ENCODE assay signal across 18 cellular contexts in genomic region chr20:52484438-52484837, GRCh38.
DNase-seq lines count a peak whose midpoint lies in the region; ATAC-seq and TF ChIP-seq lines count a peak whose summit lies in the region.
"Had no signal": no experiment of that assay in that cellular context is flagged by ENCODE, and none has a peak within 500 bp of the region (broad histone marks: within the 10 kb centered on the region; RNA-seq: fewer than 3 reads in every experiment).

No MANE protein-coding gene starts in this region.

- H4K8ac ChIP-seq in IMR-90 (ENCODE audit: low read depth in 2 of 2, low read length in 2 of 2): peak overlapping the region in 1 of 2 experiments; percentile 51; a peak in 2 of 4 replicates

- no peak overlapping the region for H3K14ac ChIP-seq in IMR-90 (replicated peaks; ENCODE audit: low read depth, low read length)

- 0 out of 2 replicates have a peak overlapping the region, but pooled peaks have one; percentile 5 for H3K56ac ChIP-seq in IMR-90 (ENCODE audit: extremely low read depth, insufficient read depth, low read length)

- H3K23ac ChIP-seq in IMR-90 (ENCODE audit: low read depth, low read length): no peak overlapping the region

- no peaks in the 10 kb centered on the region for H3K36me3 ChIP-seq in BJ (ENCODE audit: control insufficient read depth, insufficient read depth, low read length)
- H3K36me3 ChIP-seq in IMR-90 (ENCODE audit: control insufficient read depth, insufficient read depth, low read length): no peaks in the 10 kb centered on the region
- H3K36me3 ChIP-seq in neural cell (ENCODE audit: insufficient read depth, low read length): no peaks in the 10 kb centered on the region
- no peaks in the 10 kb centered on the region for H3K36me3 ChIP-seq in GM23338 (ENCODE audit: insufficient read depth)
- H3K36me3 ChIP-seq in PC-3 (ENCODE audit: low read depth, low read length): no peaks in the 10 kb centered on the region
- H3K36me3 ChIP-seq: BLaER1 treated with 17β-estradiol and CSF1 and Interleukin-3, amounts not matched to agents 10 nM and 100 nM; right atrium auricular region had no signal

- H3K27ac ChIP-seq in IMR-90 (ENCODE audit: insufficient read depth, low read length) (0 out of 2 replicates have a peak overlapping the region, but pooled peaks have one; percentile 13), neural cell (ENCODE audit: low read length) (peak overlapping the region; percentile 17), GM23338 (ENCODE audit: low read depth) (no peak overlapping the region), PC-3 (ENCODE audit: low read length) (no peak overlapping the region)
- H3K27ac ChIP-seq: BLaER1 treated with 17β-estradiol and CSF1 and Interleukin-3, amounts not matched to agents 10 nM and 100 nM; right atrium auricular region had no signal

- no peaks in the 10 kb centered on the region for H3K9me3 ChIP-seq in IMR-90 (ENCODE audit: control insufficient read depth, insufficient read depth, low read length)
- no peaks in the 10 kb centered on the region for H3K9me3 ChIP-seq in neural cell (ENCODE audit: low read length)
- 0 out of 2 replicates have a peak, but pooled peaks cover 4% of the 10 kb centered on the region for H3K9me3 ChIP-seq in PC-3 (ENCODE audit: low read length)
- H3K9me3 ChIP-seq: right atrium auricular region had no signal

- H2BK15ac ChIP-seq in IMR-90 (ENCODE audit: low read depth, low read length): no peak overlapping the region

- H3K18ac ChIP-seq in IMR-90 (ENCODE audit: low read depth, low read length): 0 out of 2 replicates have a peak overlapping the region, but pooled peaks have one; percentile 0

- H3K4me1 Mint-ChIP-seq in GM23338: no peaks in the 10 kb centered on the region
- no peaks in the 10 kb centered on the region for H3K4me1 Mint-ChIP-seq in activated T-helper 2 cell treated with anti-CD3 and anti-CD28 coated beads, Interferon-gamma antibody, Interleukin-2, Interleukin-4, amounts not matched to agents 10 μg/mL and 5 μg/mL and 100 μg/mL, durations not matched to agents 14 hours and 24 hours and 36 hours (ENCODE audit: low read depth)

- no peak overlapping the region for H2AK5ac ChIP-seq in IMR-90 (ENCODE audit: low read depth, low read length)

- H3K4me3 ChIP-seq in BJ (ENCODE audit: low read depth, low read length) (no peak overlapping the region), IMR-90 (ENCODE audit: insufficient read depth, low read depth, low read length) (no peak overlapping the region), choroid plexus epithelial cell (ENCODE audit: low read depth, low read length) (no peak overlapping the region), neural cell (ENCODE audit: low read length) (no peak overlapping the region), GM23338 (no peak overlapping the region), PC-3 (ENCODE audit: low read length) (no peak overlapping the region)
- H3K4me3 ChIP-seq: BLaER1 treated with 17β-estradiol and CSF1 and Interleukin-3, amounts not matched to agents 10 nM and 100 nM; right atrium auricular region had no signal

- H3K4me1 ChIP-seq in IMR-90 (ENCODE audit: control insufficient read depth, insufficient read depth, low read length): peaks cover 6% of the 10 kb centered on the region
- no peaks in the 10 kb centered on the region for H3K4me1 ChIP-seq in GM23338 (ENCODE audit: insufficient read depth)
- no peaks in the 10 kb centered on the region for H3K4me1 ChIP-seq in PC-3 (ENCODE audit: insufficient read depth, low read length)
- H3K4me1 ChIP-seq: right atrium auricular region had no signal

- H3K4ac ChIP-seq in IMR-90 (ENCODE audit: low read depth, low read length): peak overlapping the region; percentile 48; the same call in 1 of the 2 replicates

- no peak overlapping the region for H3K9ac ChIP-seq in IMR-90 (ENCODE audit: low read depth, low read length)
- no peak overlapping the region for H3K9ac ChIP-seq in neural cell (ENCODE audit: low read length)
- H3K9ac ChIP-seq in PC-3 (ENCODE audit: low read length): no peak overlapping the region
- H3K9ac ChIP-seq: BLaER1 treated with 17β-estradiol and CSF1 and Interleukin-3, amounts not matched to agents 10 nM and 100 nM had no signal

- no peaks in the 10 kb centered on the region for H3K36me3 Mint-ChIP-seq in GM23338 (ENCODE audit: low read depth)
- no peaks in the 10 kb centered on the region for H3K36me3 Mint-ChIP-seq in activated T-helper 2 cell treated with anti-CD3 and anti-CD28 coated beads, Interferon-gamma antibody, Interleukin-2, Interleukin-4, amounts not matched to agents 10 μg/mL and 5 μg/mL and 100 μg/mL, durations not matched to agents 14 hours and 24 hours and 36 hours (ENCODE audit: low read depth)

- CTCF ChIA-PET in BJ (lab: Yijun Ruan, JAX): interaction anchor here (1.0 kb wide), 1 partner anchor 10 kb away, joined by 3 read pairs; no protein-coding TSS in a partner anchor
- CTCF ChIA-PET in IMR-90 (lab: Yijun Ruan, JAX): no interaction called here
- CTCF ChIA-PET in PC-3 (lab: Charles Lee): no interaction called here

- H3K27me3 Mint-ChIP-seq in GM23338 (ENCODE audit: insufficient read depth, low read depth, poor library complexity): no peaks in the 10 kb centered on the region
- no peaks in the 10 kb centered on the region for H3K27me3 Mint-ChIP-seq in activated T-helper 2 cell treated with anti-CD3 and anti-CD28 coated beads, Interferon-gamma antibody, Interleukin-2, Interleukin-4, amounts not matched to agents 10 μg/mL and 5 μg/mL and 100 μg/mL, durations not matched to agents 14 hours and 24 hours and 36 hours (ENCODE audit: low read depth)

- no peak overlapping the region; the same call in 1 of the 2 replicates for H4K91ac ChIP-seq in IMR-90 (ENCODE audit: insufficient read depth, low read depth, low read length)

- peak overlapping the region; percentile 12; the same call in 1 of the 2 replicates for H3K4me2 ChIP-seq in IMR-90 (ENCODE audit: low read depth, low read length)
- no peak overlapping the region for H3K4me2 ChIP-seq in neural cell (ENCODE audit: low read length)
- H3K4me2 ChIP-seq in GM23338: no peak overlapping the region
- H3K4me2 ChIP-seq in PC-3 (ENCODE audit: low read length): no peak overlapping the region
- H3K4me2 ChIP-seq: BLaER1 treated with 17β-estradiol and CSF1 and Interleukin-3, amounts not matched to agents 10 nM and 100 nM had no signal

- H3F3A ChIP-seq in neural cell (ENCODE audit: insufficient read depth, low read length, poor library complexity, severe bottlenecking): no peaks in the 10 kb centered on the region
- no peaks in the 10 kb centered on the region for H3F3A ChIP-seq in GM23338 (replicated peaks; ENCODE audit: low read depth)
- no peaks in the 10 kb centered on the region for H3F3A ChIP-seq in PC-3 (ENCODE audit: low read length, unreplicated experiment)

- TF ChIP-seq RAD21 in IMR-90 (IDR thresholded peaks at IDR 0.05; ENCODE audit: low read length) (no peak), neural cell (conservative IDR thresholded peaks at IDR 0.05) (no peak)

- no peaks in the 10 kb centered on the region for H3K9me2 ChIP-seq in neural cell (ENCODE audit: insufficient read depth, low read length)
- H3K9me2 ChIP-seq in GM23338 (ENCODE audit: insufficient read depth): no peaks in the 10 kb centered on the region
- no peaks in the 10 kb centered on the region for H3K9me2 ChIP-seq in PC-3 (replicated peaks; ENCODE audit: low read length)

- TF ChIP-seq EP300 in neural cell (conservative IDR thresholded peaks at IDR 0.05; ENCODE audit: poor library complexity, severe bottlenecking): no peak

- dilution Hi-C loops in IMR-90 (cut with HindIII; ENCODE audit: low sequenced_read_pairs, unreplicated experiment): no loop called here

- TF ChIP-seq POLR2A in IMR-90 (IDR thresholded peaks at IDR 0.05; ENCODE audit: low read depth, low read length): no peak

- intact Hi-C loops in IMR-90 (cut with micrococcal nuclease): no loop called here
- intact Hi-C loops in activated T-helper 2 cell treated with anti-CD3 and anti-CD28 coated beads, Interferon-gamma antibody, Interleukin-2, Interleukin-4, amounts not matched to agents 10 μg/mL and 5 μg/mL and 100 μg/mL, durations not matched to agents 14 hours and 24 hours and 36 hours (cut with micrococcal nuclease): no loop called here
- intact Hi-C loops in PC-3 (cut with micrococcal nuclease): no loop called here

- in situ Hi-C loops in IMR-90 (cut with MboI; ENCODE audit: low sequenced_read_pairs): loop anchor here (25.0 kb wide), 1 partner anchor 1453 kb away; no protein-coding TSS in a partner anchor

- no CpG with 5 or more reads among the region's 2 CpGs for WGBS in IMR-90 (ENCODE audit: extremely low coverage in 2 of 2, insufficient read length in 1 of 2), 2 experiments

- peak overlapping the region; percentile 63; the same call in 1 of the 2 replicates for H2BK20ac ChIP-seq in IMR-90 (ENCODE audit: low read depth, low read length)

- H3K79me1 ChIP-seq in IMR-90 (ENCODE audit: low read depth in 1 of 2, low read length in 2 of 2): no peaks in the 10 kb centered on the region

- H2AK9ac ChIP-seq in IMR-90 (replicated peaks; ENCODE audit: low read depth, low read length, poor library complexity): no peak overlapping the region

- POLR2A ChIA-PET in BJ (lab: Charles Lee) (interaction anchor here (0.6 kb wide), 1 partner anchor 13 kb away, joined by 3 read pairs; no protein-coding TSS in a partner anchor), IMR-90 (lab: Charles Lee; ENCODE audit: unreplicated experiment) (no interaction called here), PC-3 (lab: Charles Lee; ENCODE audit: unreplicated experiment) (no interaction called here)

- ATAC-seq in IMR-90 (ENCODE audit: low read depth) (peak; percentile 90), GM23338 (no peak), PC-3 (no peak), GM19397 (IDR thresholded peaks at IDR 0.05; ENCODE audit: unreplicated experiment) (no peak)

- H3K27ac Mint-ChIP-seq in GM23338: no peak overlapping the region
- H3K27ac Mint-ChIP-seq in activated T-helper 2 cell treated with anti-CD3 and anti-CD28 coated beads, Interferon-gamma antibody, Interleukin-2, Interleukin-4, amounts not matched to agents 10 μg/mL and 5 μg/mL and 100 μg/mL, durations not matched to agents 14 hours and 24 hours and 36 hours: no peak overlapping the region
- H3K27ac Mint-ChIP-seq: T-helper 1 cell treated with Interleukin-12 subunit alpha and Interleukin-12 subunit beta and Interleukin-4 antibody, amounts not matched to agents 30 μg/mL and 1 μg/mL, for 36 hours had no signal

- H3K79me2 ChIP-seq in neural cell (replicated peaks; ENCODE audit: insufficient read depth, low read length) (no peaks in the 10 kb centered on the region), GM23338 (replicated peaks; ENCODE audit: insufficient read depth) (no peaks in the 10 kb centered on the region), PC-3 (ENCODE audit: low read length) (no peaks in the 10 kb centered on the region)

- H4K20me1 ChIP-seq in IMR-90 (ENCODE audit: insufficient read depth, low read length) (no peaks in the 10 kb centered on the region), neural cell (ENCODE audit: insufficient read depth) (no peaks in the 10 kb centered on the region), GM23338 (replicated peaks; ENCODE audit: insufficient read depth) (no peaks in the 10 kb centered on the region), PC-3 (ENCODE audit: low read length) (no peaks in the 10 kb centered on the region)
- H4K20me1 ChIP-seq: BLaER1 treated with 17β-estradiol and CSF1 and Interleukin-3, amounts not matched to agents 10 nM and 100 nM had no signal

- H3K9me3 Mint-ChIP-seq in GM23338: no peaks in the 10 kb centered on the region
- no peaks in the 10 kb centered on the region for H3K9me3 Mint-ChIP-seq in activated T-helper 2 cell treated with anti-CD3 and anti-CD28 coated beads, Interferon-gamma antibody, Interleukin-2, Interleukin-4, amounts not matched to agents 10 μg/mL and 5 μg/mL and 100 μg/mL, durations not matched to agents 14 hours and 24 hours and 36 hours
- H3K9me3 Mint-ChIP-seq: T-helper 1 cell treated with Interleukin-12 subunit alpha and Interleukin-12 subunit beta and Interleukin-4 antibody, amounts not matched to agents 30 μg/mL and 1 μg/mL, for 36 hours had no signal

- DNase-seq in BJ (ENCODE audit: low read depth) (peak; percentile 49), IMR-90 (peak; percentile 78), choroid plexus epithelial cell (ENCODE audit: low read depth) (peak; percentile 4), GM23338 (ENCODE audit: low spot score) (no peak), PC-3 (no peak)
- DNase-seq in activated T-helper 2 cell treated with anti-CD3 and anti-CD28 coated beads, Interferon-gamma antibody, Interleukin-2, Interleukin-4, amounts not matched to agents 10 μg/mL and 5 μg/mL and 100 μg/mL, durations not matched to agents 14 hours and 24 hours and 36 hours (ENCODE audit: low spot score): no peak
- DNase-seq: activated CD8-positive, alpha-beta memory T cell treated with anti-CD3 and anti-CD28 coated beads for 24 hours; Karpas-422; NCI-H146; NCI-H2227 treated with DMSO at 0.1 percent for 48 hours; NK-92 treated with Interleukin-12 subunit alpha and Interleukin-12 subunit beta, amount 100 ng/mL, for 24 hours; occipital lobe; stimulated activated CD4-positive, alpha-beta T cell treated with anti-CD3 and anti-CD28 coated beads, Interleukin-1b, Interleukin-23, amount 100 ng/mL, for 48 hours had no signal

- peak overlapping the region; percentile 73 for H2BK5ac ChIP-seq in IMR-90 (ENCODE audit: low read depth, low read length, poor library complexity, severe bottlenecking)

- TF ChIP-seq CTCF in BJ (IDR thresholded peaks at IDR 0.05; ENCODE audit: insufficient read depth, low read depth, low read length) (no peak), IMR-90 (conservative IDR thresholded peaks at IDR 0.05; ENCODE audit: low read depth, low read length) (no peak), choroid plexus epithelial cell (conservative IDR thresholded peaks at IDR 0.05; ENCODE audit: low read depth, low read length) (no peak), neural cell (IDR thresholded peaks at IDR 0.05; ENCODE audit: poor library complexity, severe bottlenecking) (no peak), GM23338 (conservative IDR thresholded peaks at IDR 0.05; ENCODE audit: low read depth in 2 of 2) (no peak), PC-3 (conservative IDR thresholded peaks at IDR 0.05; ENCODE audit: low read depth, low read length) (no peak)

- BruUV-seq in IMR-90 (replicated peaks; lab: Mats Ljungman, UMichigan) (no TSS peak), PC-3 (replicated peaks; lab: Mats Ljungman, UMichigan) (no TSS peak)

- peak overlapping the region; percentile 71 for H2BK120ac ChIP-seq in IMR-90 (ENCODE audit: low read depth, low read length)

- no peaks in the 10 kb centered on the region for H3K9me1 ChIP-seq in IMR-90 (ENCODE audit: insufficient read depth, low read length)

- H2AFZ ChIP-seq in IMR-90 (replicated peaks; ENCODE audit: low read length, poor library complexity) (no peak overlapping the region), neural cell (ENCODE audit: low read depth, low read length) (peak overlapping the region; percentile 6), GM23338 (no peak overlapping the region), PC-3 (ENCODE audit: low read length) (no peak overlapping the region)

- no peak overlapping the region for H3K4me3 Mint-ChIP-seq in GM23338
- no peak overlapping the region for H3K4me3 Mint-ChIP-seq in activated T-helper 2 cell treated with anti-CD3 and anti-CD28 coated beads, Interferon-gamma antibody, Interleukin-2, Interleukin-4, amounts not matched to agents 10 μg/mL and 5 μg/mL and 100 μg/mL, durations not matched to agents 14 hours and 24 hours and 36 hours (ENCODE audit: low read depth)
- H3K4me3 Mint-ChIP-seq: T-helper 1 cell treated with Interleukin-12 subunit alpha and Interleukin-12 subunit beta and Interleukin-4 antibody, amounts not matched to agents 30 μg/mL and 1 μg/mL, for 36 hours had no signal

- H3K27me3 ChIP-seq in BJ (ENCODE audit: control insufficient read depth, insufficient read depth, low read length) (no peaks in the 10 kb centered on the region), IMR-90 (ENCODE audit: control insufficient read depth, insufficient read depth, low read length) (no peaks in the 10 kb centered on the region), neural cell (ENCODE audit: insufficient read depth, low read depth, low read length) (no peaks in the 10 kb centered on the region), GM23338 (ENCODE audit: insufficient read depth) (no peaks in the 10 kb centered on the region), PC-3 (ENCODE audit: low read length) (peaks cover 4% of the 10 kb centered on the region; the same call in 1 of the 2 replicates)
- H3K27me3 ChIP-seq: BLaER1 treated with 17β-estradiol and CSF1 and Interleukin-3, amounts not matched to agents 10 nM and 100 nM; right atrium auricular region had no signal

- H4K5ac ChIP-seq in IMR-90 (ENCODE audit: low read depth, low read length): no peak overlapping the region

Comparison
In these comparisons a context has a peak if more than half of its experiments do, and no peak if none do; other contexts are left out.
1. DNase-seq: peak in BJ (single experiment), IMR-90 (single experiment) and choroid plexus epithelial cell (single experiment); none in GM23338 (single experiment), activated T-helper 2 cell treated with anti-CD3 and anti-CD28 coated beads, Interferon-gamma antibody, Interleukin-2, Interleukin-4, amounts not matched to agents 10 μg/mL and 5 μg/mL and 100 μg/mL, durations not matched to agents 14 hours and 24 hours and 36 hours (single experiment) and PC-3 (single experiment).
2. H3K27ac ChIP-seq: peak in IMR-90 (single experiment) and neural cell (single experiment); none in GM23338 (single experiment) and PC-3 (single experiment).